ENCODE assay signal across 8 cellular contexts in the genomic region with DNA sequence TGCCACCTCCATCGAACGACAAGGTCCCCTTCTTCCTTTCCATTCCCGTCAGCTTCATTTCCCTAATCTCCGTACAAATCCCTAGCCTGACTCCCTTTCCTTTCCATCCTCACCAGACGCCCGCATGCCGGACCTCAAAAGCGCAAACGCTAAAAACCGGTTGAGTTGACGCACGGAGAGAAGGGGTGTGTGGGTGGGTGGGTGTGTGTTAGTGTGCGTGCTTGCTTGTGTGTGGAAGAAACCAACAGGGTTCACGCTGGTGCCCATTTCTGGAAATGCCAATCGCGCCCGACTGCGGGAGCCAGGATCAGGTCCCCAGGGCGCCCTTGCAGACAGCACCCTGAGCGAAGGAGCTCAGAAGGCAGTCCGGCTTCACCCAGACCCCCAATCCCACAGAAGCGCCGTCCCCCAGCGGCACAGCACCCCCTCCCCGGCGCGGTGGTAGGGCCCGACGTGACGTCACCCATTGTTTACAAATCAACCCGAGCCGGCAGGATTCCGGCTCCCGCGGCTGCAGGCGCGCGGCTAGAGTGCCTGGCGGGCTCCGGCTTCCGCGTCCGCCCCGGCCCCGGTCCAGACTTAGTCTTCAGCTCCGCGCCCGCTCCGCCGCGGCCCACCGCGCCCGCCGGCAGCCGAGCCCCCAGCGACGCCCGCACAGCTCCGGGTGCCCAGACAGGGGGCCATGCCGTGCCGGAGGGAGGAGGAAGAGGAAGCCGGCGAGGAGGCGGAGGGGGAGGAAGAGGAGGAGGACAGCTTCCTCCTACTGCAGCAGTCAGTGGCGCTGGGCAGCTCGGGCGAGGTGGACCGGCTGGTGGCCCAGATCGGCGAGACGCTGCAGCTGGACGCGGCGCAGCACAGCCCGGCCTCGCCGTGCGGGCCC. TPM values are rescaled to one million over a fixed set of nuclear protein-coding genes. Genes with fewer than 3 reads are reported as not detected.
A peak's percentile ranks its signal among the peaks of the same experiment; 100 is the strongest.
DNase-seq lines count a peak whose midpoint lies in the region; TF ChIP-seq lines count a peak whose summit lies in the region.

A gene with protein sequence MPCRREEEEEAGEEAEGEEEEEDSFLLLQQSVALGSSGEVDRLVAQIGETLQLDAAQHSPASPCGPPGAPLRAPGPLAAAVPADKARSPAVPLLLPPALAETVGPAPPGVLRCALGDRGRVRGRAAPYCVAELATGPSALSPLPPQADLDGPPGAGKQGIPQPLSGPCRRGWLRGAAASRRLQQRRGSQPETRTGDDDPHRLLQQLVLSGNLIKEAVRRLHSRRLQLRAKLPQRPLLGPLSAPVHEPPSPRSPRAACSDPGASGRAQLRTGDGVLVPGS (plus strand): TSS at position 500 of the 880 bp plus-strand sequence. CDS start 183 bp downstream, at position 683.

- H4K20me1 ChIP-seq in osteoblast (ENCODE audit: insufficient read depth, low read length), result no peaks in the 10 kb centered on the region

- H3K4me2 ChIP-seq in osteoblast (ENCODE audit: insufficient read depth, low read length), result peak within 1 kb of the TSS; percentile 97

- intact Hi-C loops in testis (cut with DNase I; ENCODE audit: low total_unique reads), result no loop called here

- 0 to 1% methylated on average over 23 to 59 of the region's 79 CpGs for WGBS in testis, 2 donors

- H3K27ac ChIP-seq in osteoblast (ENCODE audit: low read depth, low read length) (peak within 1 kb of the TSS; percentile 98), testis (peak within 1 kb of the TSS; percentile 95 to 97)

- H3K4me1 ChIP-seq in ES-I3 (ENCODE audit: insufficient read depth, low read length), result peaks cover 10% of the 10 kb centered on the region; the same call in 1 of the 2 replicates
- H3K4me1 ChIP-seq in osteoblast (ENCODE audit: insufficient read depth, low read length), result peaks cover 15% of the 10 kb centered on the region
- H3K4me1 ChIP-seq in testis, result peaks cover 13% of the 10 kb centered on the region

- peak within 1 kb of the TSS; percentile 86 for H3K4me3 ChIP-seq in osteoblast (ENCODE audit: insufficient read depth, low read length)
- peak within 1 kb of the TSS; percentile 74 to 84 for H3K4me3 ChIP-seq in testis

- H3K9me3 ChIP-seq in ES-I3 (ENCODE audit: control insufficient read depth, insufficient read depth, low read length) (no peaks in the 10 kb centered on the region), osteoblast (ENCODE audit: low read depth, low read length) (no peaks in the 10 kb centered on the region), testis (no peaks in the 10 kb centered on the region)

- no peak for TF ChIP-seq CTCF in osteoblast (IDR thresholded peaks at IDR 0.05; ENCODE audit: extremely low read depth, low read depth, low read length)
- TF ChIP-seq CTCF in testis (IDR thresholded peaks at IDR 0.05), result peak in 1 of 3 experiments; percentile 17

- peak within 1 kb of the TSS; percentile 97 for H2AFZ ChIP-seq in osteoblast (ENCODE audit: low read length)

- DNase-seq in H4 (ENCODE audit: low spot score) (peak; percentile 66), M059J (ENCODE audit: low read depth) (peak; percentile 81), SK-N-DZ (ENCODE audit: low spot score) (peak; percentile 86), glomerular visceral epithelial cell (ENCODE audit: extremely low spot score) (peak; percentile 86), osteoblast (ENCODE audit: insufficient read length, low spot score, missing footprints) (peak; percentile 96), testis (peak; percentile 95)
- DNase-seq in activated naive CD4-positive, alpha-beta T cell treated with anti-CD3 and anti-CD28 coated beads, Interleukin-2, amount 50 U/mL, for 16 hours, result peak; percentile 86

- H3K79me2 ChIP-seq in osteoblast (ENCODE audit: insufficient read depth, low read length), result no peaks in the 10 kb centered on the region

- H3K36me3 ChIP-seq in ES-I3 (ENCODE audit: insufficient read depth, low read length), result no peaks in the 10 kb centered on the region
- H3K36me3 ChIP-seq in osteoblast (ENCODE audit: insufficient read depth, low read length), result no peaks in the 10 kb centered on the region
- no peaks in the 10 kb centered on the region for H3K36me3 ChIP-seq in testis (ENCODE audit: low read depth, missing control alignments)

- peak within 1 kb of the TSS; percentile 75 for H3K9ac ChIP-seq in ES-I3 (ENCODE audit: low read depth, low read length)

- H3K27me3 ChIP-seq in osteoblast (ENCODE audit: insufficient read depth, low read length), result peaks cover 19% of the 10 kb centered on the region
- no peaks in the 10 kb centered on the region for H3K27me3 ChIP-seq in testis

- peak; percentile 23 for TF ChIP-seq POLR2A in testis (IDR thresholded peaks at IDR 0.05)

RNA-seq across cellular contexts. Expression of the gene that starts here (rescaled TPM):
- total RNA-seq in H4 (2014; rRNA removed; shearing (Covaris generic)), result 0.89 and 1.6 TPM in 2 replicates
- 1.1 and 2.9 TPM in 2 replicates for total RNA-seq in M059J (2014; rRNA removed; shearing (Covaris generic))
- 2.8 and 3.4 TPM in 2 replicates for polyA plus RNA-seq in SK-N-DZ (2014; cell fraction: cytosol; rRNA removed)
- 1.3 and 2.1 TPM in 2 replicates for polyA plus RNA-seq in SK-N-DZ (2014; cell fraction: nucleus; rRNA removed)
- total RNA-seq in osteoblast (3.3 and 3.8 TPM in 2 replicates), testis (10 to 100 TPM; 22.1 to 29.9 TPM)
- polyA plus RNA-seq in testis (ENCODE audit: insufficient read depth, low read depth, low replicate concordance), result 9.7 TPM

Comparison
In these comparisons a context has a peak if more than half of its experiments do, and no peak if none do; other contexts are left out.
1. Peak in every context shown above with its lines: DNase-seq, H3K4me3 ChIP-seq and H3K27ac ChIP-seq.